Comparison of ENCODE assay signal across 8 cellular contexts in genomic region chr5:126462239-126463014, GRCh38. TPM values are rescaled to one million over a fixed set of nuclear protein-coding genes. Genes with fewer than 3 reads are reported as not detected.
DNase-seq lines count a peak whose midpoint lies in the region; ATAC-seq and TF ChIP-seq lines count a peak whose summit lies in the region.

No MANE protein-coding gene starts in this region.

- H3K4me3 Mint-ChIP-seq in CD4-positive, alpha-beta T cell: no peak overlapping the region

- no peak overlapping the region for H3K27ac ChIP-seq in CD4-positive, alpha-beta T cell (ENCODE audit: low read depth, low read length)

- no peak overlapping the region for H3K4me3 ChIP-seq in fibroblast of villous mesenchyme (ENCODE audit: low read depth, low read length)
- no peak overlapping the region for H3K4me3 ChIP-seq in mucosa of descending colon
- no peak overlapping the region for H3K4me3 ChIP-seq in BE2C (ENCODE audit: low read depth, low read length)

- H3K27me3 Mint-ChIP-seq in CD4-positive, alpha-beta T cell: no peaks in the 10 kb centered on the region

- H3K9me3 ChIP-seq in CD4-positive, alpha-beta T cell (ENCODE audit: control insufficient read depth, low read length): no peaks in the 10 kb centered on the region
- H3K9me3 ChIP-seq in mucosa of descending colon (no peaks in the 10 kb centered on the region), BE2C (no peaks in the 10 kb centered on the region)

- peaks cover 21% of the 10 kb centered on the region for H3K36me3 Mint-ChIP-seq in CD4-positive, alpha-beta T cell (ENCODE audit: low read depth)

- H3K27me3 ChIP-seq in CD4-positive, alpha-beta T cell (ENCODE audit: control insufficient read depth, insufficient read depth, low read length): no peaks in the 10 kb centered on the region
- no peaks in the 10 kb centered on the region for H3K27me3 ChIP-seq in BE2C

- ATAC-seq in CD4-positive, alpha-beta T cell (ENCODE audit: poor library complexity): no peak
- ATAC-seq in HG03378 (IDR thresholded peaks at IDR 0.05; ENCODE audit: unreplicated experiment): peak; percentile 90
- ATAC-seq in mucosa of descending colon: no peak

- TF ChIP-seq CTCF in CD4-positive, alpha-beta T cell (IDR thresholded peaks at IDR 0.05): no peak
- TF ChIP-seq CTCF in GM20000 (IDR thresholded peaks at IDR 0.05; ENCODE audit: extremely low read depth, missing control alignments) (no peak), fibroblast of villous mesenchyme (IDR thresholded peaks at IDR 0.05; ENCODE audit: insufficient read depth, low read depth, low read length) (no peak), mucosa of descending colon (IDR thresholded peaks at IDR 0.05) (no peak), BE2C (IDR thresholded peaks at IDR 0.05; ENCODE audit: low read depth, low read length) (no peak)

- H3K27ac Mint-ChIP-seq in CD4-positive, alpha-beta T cell: peak overlapping the region; percentile 35

- intact Hi-C loops in CD4-positive, alpha-beta T cell (cut with DNase I, micrococcal nuclease): loop anchor here (5.0 kb wide), 3 partner anchors 35 to 70 kb away; partner anchors contain the start of gene GRAMD2B (in 1 of the 2)
- intact Hi-C loops in head of caudate nucleus (cut with DNase I) (no loop called here), mucosa of descending colon (cut with DNase I, micrococcal nuclease) (no loop called here)

- H3K4me1 ChIP-seq in mucosa of descending colon (ENCODE audit: low read depth): peaks cover 19% of the 10 kb centered on the region
- no peaks in the 10 kb centered on the region for H3K4me1 ChIP-seq in BE2C

- H3K9me3 Mint-ChIP-seq in CD4-positive, alpha-beta T cell: no peaks in the 10 kb centered on the region

- CTCF ChIA-PET in CD4-positive, alpha-beta T cell (lab: Charles Lee): interaction anchor here (1.0 kb wide), 1 partner anchor 38 kb away, joined by 3 read pairs; no protein-coding TSS in a partner anchor

- H3K4me1 Mint-ChIP-seq in CD4-positive, alpha-beta T cell (ENCODE audit: low read depth): peaks cover 28% of the 10 kb centered on the region

- no peak for DNase-seq in CD4-positive, alpha-beta T cell
- DNase-seq in GM20000 (ENCODE audit: low spot score) (peak; percentile 24), fibroblast of villous mesenchyme (ENCODE audit: low read depth) (peak; percentile 54), head of caudate nucleus (no peak), mucosa of descending colon (no peak), BE2C (no peak)
- DNase-seq in stimulated activated CD4-positive, alpha-beta T cell treated with anti-CD3 and anti-CD28 coated beads, Interleukin-2, amount 100 ng/mL, for 24 hours: no peak

- H3K36me3 ChIP-seq in mucosa of descending colon (ENCODE audit: low read depth) (no peaks in the 10 kb centered on the region), BE2C (no peaks in the 10 kb centered on the region)

- POLR2A ChIA-PET in CD4-positive, alpha-beta T cell (lab: Charles Lee): interaction anchor here (1.4 kb wide), 1 partner anchor 13 kb away, joined by 7 read pairs; no protein-coding TSS in a partner anchor

RNA-seq across cellular contexts. Expression of gene GRAMD2B, which starts 39.2 kb away (rescaled TPM):
- 1 to 10 TPM; 7.2 to 9.4 TPM for total RNA-seq in CD4-positive, alpha-beta T cell
- 61.8 and 113 TPM in 2 replicates for total RNA-seq in fibroblast of villous mesenchyme
- 10 to 100 TPM; 44.8 to 83.3 (median 55.6) TPM for total RNA-seq in mucosa of descending colon
- not detected for polyA plus RNA-seq in BE2C (2012; ENCODE audit: insufficient read depth, insufficient read length, low read depth)

Comparison
In these comparisons a context has a peak if more than half of its experiments do, and no peak if none do; other contexts are left out.
1. DNase-seq: peak in GM20000 (single experiment) and fibroblast of villous mesenchyme (single experiment); none in CD4-positive, alpha-beta T cell (0 of 10), head of caudate nucleus (0 of 42), stimulated activated CD4-positive, alpha-beta T cell treated with anti-CD3 and anti-CD28 coated beads, Interleukin-2, amount 100 ng/mL, for 24 hours (0 of 2), mucosa of descending colon (0 of 3) and BE2C (single experiment).
2. intact Hi-C loops: an anchor here in CD4-positive, alpha-beta T cell (5.0 kb wide); none called in head of caudate nucleus and mucosa of descending colon.